In the genomic region with DNA sequence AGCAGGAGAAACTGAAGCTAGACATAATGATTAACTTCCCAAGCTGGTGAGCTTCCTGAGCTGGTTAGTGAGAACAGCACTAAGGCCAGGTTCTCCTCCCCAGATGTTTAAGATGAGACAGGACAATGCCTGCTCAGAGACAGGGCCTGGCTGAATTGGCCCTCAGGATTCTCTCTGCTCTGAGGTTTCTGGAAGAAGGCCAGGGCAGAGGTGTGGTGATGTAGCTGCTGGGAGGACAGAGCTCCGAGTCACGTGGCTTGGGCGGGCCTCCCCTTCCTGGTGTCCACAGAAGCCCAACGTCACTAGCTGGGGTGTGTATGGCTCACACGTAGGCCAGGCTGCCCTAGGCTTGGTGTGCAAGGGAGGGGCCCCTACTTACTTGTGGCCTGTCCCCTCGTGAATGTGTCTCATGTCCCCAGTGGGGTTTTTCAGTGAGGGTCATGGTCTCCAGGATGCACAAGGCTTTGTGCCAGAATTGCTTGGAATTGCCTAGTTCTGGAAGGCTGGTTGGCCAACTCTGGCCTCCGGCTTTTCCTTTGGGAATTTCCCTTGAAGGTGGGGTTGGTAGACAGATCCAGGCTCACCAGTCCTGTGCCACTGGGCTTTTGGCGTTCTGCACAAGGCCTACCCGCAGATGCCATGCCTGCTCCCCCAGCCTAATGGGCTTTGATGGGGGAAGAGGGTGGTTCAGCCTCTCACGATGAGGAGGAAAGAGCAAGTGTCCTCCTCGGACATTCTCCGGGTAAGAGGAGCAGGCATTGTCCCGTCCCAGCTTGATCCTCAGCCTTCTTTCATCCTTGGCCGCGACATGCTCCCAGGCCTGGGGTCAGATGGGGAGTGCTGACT, we compare ENCODE assay signal across 8 cellular contexts. TPM values are rescaled to one million over a fixed set of nuclear protein-coding genes. Genes with fewer than 3 reads are reported as not detected.
DNase-seq lines count a peak whose midpoint lies in the region; ATAC-seq and TF ChIP-seq lines count a peak whose summit lies in the region.

No MANE protein-coding gene starts in this region.

- H3K9ac ChIP-seq in GM23248, result no peak overlapping the region

- no peak overlapping the region for H2AFZ ChIP-seq in GM23248

- H3K4me3 Mint-ChIP-seq in stimulated activated naive CD8-positive, alpha-beta T cell treated with anti-CD3 and anti-CD28 coated beads, Interleukin-15, Interleukin-2, amounts not matched to agents 100 ng/mL and 50 ng/mL, for 24 hours, result no peak overlapping the region

- no peaks in the 10 kb centered on the region for H3K9me3 Mint-ChIP-seq in stimulated activated naive CD8-positive, alpha-beta T cell treated with anti-CD3 and anti-CD28 coated beads, Interleukin-15, Interleukin-2, amounts not matched to agents 100 ng/mL and 50 ng/mL, for 24 hours

- H3K4me2 ChIP-seq in GM23248 (ENCODE audit: unreplicated experiment), result no peak overlapping the region

- peaks cover 4% of the 10 kb centered on the region for H3K27me3 Mint-ChIP-seq in stimulated activated naive CD8-positive, alpha-beta T cell treated with anti-CD3 and anti-CD28 coated beads, Interleukin-15, Interleukin-2, amounts not matched to agents 100 ng/mL and 50 ng/mL, for 24 hours

- H3K27ac Mint-ChIP-seq in stimulated activated naive CD8-positive, alpha-beta T cell treated with anti-CD3 and anti-CD28 coated beads, Interleukin-15, Interleukin-2, amounts not matched to agents 100 ng/mL and 50 ng/mL, for 24 hours, result peak overlapping the region; percentile 93

- no peaks in the 10 kb centered on the region for H3K79me2 ChIP-seq in GM23248 (ENCODE audit: insufficient read depth)

- H3K9me2 ChIP-seq in GM23248 (ENCODE audit: insufficient read depth), result no peaks in the 10 kb centered on the region

- H3K27me3 ChIP-seq in GM23248 (replicated peaks; ENCODE audit: insufficient read depth) (peaks cover 14% of the 10 kb centered on the region), dorsolateral prefrontal cortex (peaks cover 0 to 31% (median 6%) of the 10 kb centered on the region in 45 donors)

- H3K36me3 ChIP-seq in GM23248 (ENCODE audit: low read depth), result no peaks in the 10 kb centered on the region

- TF ChIP-seq CTCF in dorsolateral prefrontal cortex (IDR thresholded peaks at IDR 0.05 in 54 of 56, conservative IDR thresholded peaks at IDR 0.05 in 2 of 56; ENCODE audit: low read depth in 1 of 56, partially characterized antibody in 56 of 56), result no peak

- H3K36me3 Mint-ChIP-seq in stimulated activated naive CD8-positive, alpha-beta T cell treated with anti-CD3 and anti-CD28 coated beads, Interleukin-15, Interleukin-2, amounts not matched to agents 100 ng/mL and 50 ng/mL, for 24 hours (ENCODE audit: low read depth), result peaks cover 9% of the 10 kb centered on the region

- ATAC-seq in GM18499 (IDR thresholded peaks at IDR 0.05; ENCODE audit: insufficient read depth, unreplicated experiment), result peak; percentile 41

- H4K20me1 ChIP-seq in GM23248 (ENCODE audit: insufficient read depth), result no peaks in the 10 kb centered on the region

- intact Hi-C loops in dorsolateral prefrontal cortex (cut with DNase I), result loop anchor here in 1 of 2 donors (5.0 kb wide), 1 partner anchor 46 kb away; the partner anchor contains the start of gene CYLD

- no peaks in the 10 kb centered on the region for H3K4me1 ChIP-seq in GM23248 (ENCODE audit: insufficient read depth)

- H3K4me1 Mint-ChIP-seq in stimulated activated naive CD8-positive, alpha-beta T cell treated with anti-CD3 and anti-CD28 coated beads, Interleukin-15, Interleukin-2, amounts not matched to agents 100 ng/mL and 50 ng/mL, for 24 hours (ENCODE audit: low read depth), result peaks cover 92% of the 10 kb centered on the region

- H3K4me3 ChIP-seq in GM23248, result no peak overlapping the region
- no peak overlapping the region for H3K4me3 ChIP-seq in dorsolateral prefrontal cortex

- in situ Hi-C loops in GM23248 (cut with MboI), result no loop called here

- no peak overlapping the region for H3K27ac ChIP-seq in GM23248
- H3K27ac ChIP-seq in dorsolateral prefrontal cortex, result peak overlapping the region in 24 of 59 donors; percentile 7 to 82 (median 48)

- no peaks in the 10 kb centered on the region for H3F3A ChIP-seq in GM23248 (ENCODE audit: insufficient read depth)

- no peaks in the 10 kb centered on the region for H3K9me3 ChIP-seq in GM23248 (ENCODE audit: low read depth)

- DNase-seq in GM23248 (peak; percentile 75), LoVo (ENCODE audit: low spot score) (peak; percentile 77), activated T-helper 1 cell treated with Interleukin-2 at 50 U/mL for 16 hours (ENCODE audit: low read depth) (peak; percentile 41), iris pigment epithelial cell (ENCODE audit: low read depth) (peak; percentile 69), middle frontal gyrus (ENCODE audit: extremely low spot score, low spot score) (no peak), dorsolateral prefrontal cortex (no peak)

- WGBS in GM23248 (ENCODE audit: low coverage in 1 of 2, low lambda C conversion rate in 2 of 2, missing lambda C conversion rate in 2 of 2), 2 experiments, result 69 to 72% methylated on average over 15 of the region's 15 CpGs

RNA-seq across cellular contexts. Expression of gene NOD2, which starts 3.4 kb away (rescaled TPM):
- total RNA-seq in GM23248 (2014; rRNA removed; shearing (Covaris generic)), result not detected in 2 replicates
- not detected in 2 replicates for polyA plus RNA-seq in GM23248 (2016; fragmentation: Nextera tagmentation; extraction: Ambion mirVana)
- 1 to 10 TPM in 50 of 120 experiments, under 1 TPM in 65, not detected in 5; 0.08 to 3.5 (median 0.84) TPM for total RNA-seq in dorsolateral prefrontal cortex

RNA-seq across cellular contexts. Expression of gene SNX20, which starts 15.7 kb away (rescaled TPM):
- total RNA-seq in GM23248 (2014; rRNA removed; shearing (Covaris generic)), result not detected in 2 replicates
- polyA plus RNA-seq in GM23248 (2016; fragmentation: Nextera tagmentation; extraction: Ambion mirVana), result not detected in 2 replicates
- total RNA-seq in dorsolateral prefrontal cortex, result 1 to 10 TPM in 67 of 120 experiments, under 1 TPM in 52, not detected in 1; 0.15 to 5.0 (median 1.1) TPM

RNA-seq across cellular contexts. Expression of gene CYLD, which starts 45.1 kb away (rescaled TPM):
- total RNA-seq in GM23248 (2014; rRNA removed; shearing (Covaris generic)), result 32.6 and 46.5 TPM in 2 replicates
- 21.7 and 22.4 TPM in 2 replicates for polyA plus RNA-seq in GM23248 (2016; fragmentation: Nextera tagmentation; extraction: Ambion mirVana)
- total RNA-seq in dorsolateral prefrontal cortex, result 100 to 1,000 TPM in 2 of 120 experiments, 10 to 100 TPM in 118; 58.7 to 116 (median 82.7) TPM

Comparison
In these comparisons a context has a peak if more than half of its experiments do, and no peak if none do; other contexts are left out.
1. DNase-seq: peak in GM23248 (single experiment), LoVo (single experiment), activated T-helper 1 cell treated with Interleukin-2 at 50 U/mL for 16 hours (single experiment) and iris pigment epithelial cell (single experiment); none in middle frontal gyrus (single experiment) and dorsolateral prefrontal cortex (0 of 10).